1 cellular context compared by ENCODE assay signal in the genomic region with DNA sequence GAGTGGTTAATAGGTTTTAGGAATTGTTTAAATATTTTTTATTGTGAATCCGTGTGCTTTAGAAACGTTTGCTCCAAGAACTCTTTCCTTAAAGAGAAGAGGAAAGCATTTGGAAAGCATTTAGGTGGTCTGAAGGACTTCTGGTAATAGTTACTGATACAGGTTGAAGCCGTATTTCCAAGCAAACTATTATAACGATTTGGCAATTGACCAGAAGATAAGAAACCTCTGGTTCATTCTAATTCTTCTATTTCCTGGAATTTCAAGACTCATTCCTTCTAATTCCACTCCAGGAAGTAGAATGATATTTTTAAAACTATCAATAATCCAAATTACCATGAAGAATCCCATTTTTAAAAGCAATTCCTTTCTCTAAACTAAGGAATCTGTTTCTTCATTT.
TF ChIP-seq lines count a peak whose summit lies in the region.

No MANE protein-coding gene starts in this region.

TF ChIP-seq in IMR-90, 13 proteins besides CTCF, POLR2A, EP300 and RAD21:
- TF ChIP-seq MAZ (IDR thresholded peaks at IDR 0.05; ENCODE audit: borderline replicate concordance, low read depth, low read length) = no peak
- no peak for TF ChIP-seq RFX5 (IDR thresholded peaks at IDR 0.05; ENCODE audit: low read depth, low read length)
- TF ChIP-seq, protein P1, sequence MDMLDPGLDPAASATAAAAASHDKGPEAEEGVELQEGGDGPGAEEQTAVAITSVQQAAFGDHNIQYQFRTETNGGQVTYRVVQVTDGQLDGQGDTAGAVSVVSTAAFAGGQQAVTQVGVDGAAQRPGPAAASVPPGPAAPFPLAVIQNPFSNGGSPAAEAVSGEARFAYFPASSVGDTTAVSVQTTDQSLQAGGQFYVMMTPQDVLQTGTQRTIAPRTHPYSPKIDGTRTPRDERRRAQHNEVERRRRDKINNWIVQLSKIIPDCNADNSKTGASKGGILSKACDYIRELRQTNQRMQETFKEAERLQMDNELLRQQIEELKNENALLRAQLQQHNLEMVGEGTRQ (IDR thresholded peaks at IDR 0.05; ENCODE audit: low read depth, low read length) = no peak
- TF ChIP-seq FOS (IDR thresholded peaks at IDR 0.05; ENCODE audit: low read depth, low read length) = no peak
- TF ChIP-seq, protein P2, sequence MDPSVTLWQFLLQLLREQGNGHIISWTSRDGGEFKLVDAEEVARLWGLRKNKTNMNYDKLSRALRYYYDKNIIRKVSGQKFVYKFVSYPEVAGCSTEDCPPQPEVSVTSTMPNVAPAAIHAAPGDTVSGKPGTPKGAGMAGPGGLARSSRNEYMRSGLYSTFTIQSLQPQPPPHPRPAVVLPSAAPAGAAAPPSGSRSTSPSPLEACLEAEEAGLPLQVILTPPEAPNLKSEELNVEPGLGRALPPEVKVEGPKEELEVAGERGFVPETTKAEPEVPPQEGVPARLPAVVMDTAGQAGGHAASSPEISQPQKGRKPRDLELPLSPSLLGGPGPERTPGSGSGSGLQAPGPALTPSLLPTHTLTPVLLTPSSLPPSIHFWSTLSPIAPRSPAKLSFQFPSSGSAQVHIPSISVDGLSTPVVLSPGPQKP (IDR thresholded peaks at IDR 0.05; ENCODE audit: borderline replicate concordance, low read depth, low read length) = no peak
- no peak for TF ChIP-seq CEBPB (IDR thresholded peaks at IDR 0.05; ENCODE audit: low read depth, low read length)
TF ChIP-seq in IMR-90: peak in this region for 0.
